In the genomic region with DNA sequence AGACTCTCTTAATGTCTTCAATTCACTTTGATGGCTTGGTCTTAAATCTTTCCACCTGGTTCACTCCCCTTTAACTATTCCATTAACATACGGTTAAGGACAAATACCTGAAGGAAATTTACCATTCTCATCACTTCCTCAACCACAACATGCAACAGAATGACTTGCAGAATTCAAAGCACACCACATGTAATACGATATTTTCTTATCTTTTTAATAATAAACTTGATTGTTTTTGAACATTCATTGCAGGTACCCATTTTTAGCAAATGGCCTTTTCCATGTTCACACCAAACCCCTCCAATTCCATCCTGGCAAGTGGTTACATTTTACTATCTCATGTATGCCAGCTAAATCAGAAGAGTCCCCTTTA, we compare ENCODE assay signal across 12 cellular contexts. TPM values are rescaled to one million over a fixed set of nuclear protein-coding genes. Genes with fewer than 3 reads are reported as not detected.
DNase-seq lines count a peak whose midpoint lies in the region; ATAC-seq, FAIRE-seq and TF ChIP-seq lines count a peak whose summit lies in the region.
"Not testable (repeated sequence)": the region's sequence is repeated elsewhere in the genome, so short reads cannot be mapped to it uniquely, and the experiment has no call there.
"Had no signal": no experiment of that assay in that cellular context is flagged by ENCODE, and none has a peak within 500 bp of the region (broad histone marks: within the 10 kb centered on the region; RNA-seq: fewer than 3 reads in every experiment).

No MANE protein-coding gene starts in this region.

- H3K56ac ChIP-seq in IMR-90 (ENCODE audit: extremely low read depth, insufficient read depth, low read length), result not testable (repeated sequence)

- TF ChIP-seq EP300 in K562 (IDR thresholded peaks at IDR 0.05; ENCODE audit: low read length), result not testable (repeated sequence)

- H2AK9ac ChIP-seq in IMR-90 (replicated peaks; ENCODE audit: low read depth, low read length, poor library complexity), result not testable (repeated sequence)

- H3K4me2 ChIP-seq in IMR-90 (ENCODE audit: low read depth, low read length); PC-9; K562 (ENCODE audit: insufficient read depth, low read length): not testable (repeated sequence)

- dilution Hi-C loops in IMR-90 (cut with HindIII; ENCODE audit: low sequenced_read_pairs, unreplicated experiment), result not testable (repeated sequence)

- not testable (repeated sequence) for H3K4ac ChIP-seq in IMR-90 (ENCODE audit: low read depth, low read length)

- not testable (repeated sequence) for H2BK120ac ChIP-seq in IMR-90 (ENCODE audit: low read depth, low read length)

- not testable (repeated sequence) for H3K27me3 ChIP-seq in IMR-90 (ENCODE audit: control insufficient read depth, insufficient read depth, low read length); PC-9 (ENCODE audit: insufficient read depth, low read depth); K562 (ENCODE audit: control insufficient read depth in 2 of 2, insufficient read depth in 2 of 2, low read length in 2 of 2); pancreas

- intact Hi-C loops in Calu3 (cut with micrococcal nuclease; ENCODE audit: unreplicated experiment); IMR-90 (cut with micrococcal nuclease); PC-9 (cut with micrococcal nuclease; ENCODE audit: unreplicated experiment); K562 (cut with micrococcal nuclease); pancreas (cut with DNase I): not testable (repeated sequence)

- TF ChIP-seq POLR2A in IMR-90 (IDR thresholded peaks at IDR 0.05; ENCODE audit: low read depth, low read length); K562 (conservative IDR thresholded peaks at IDR 0.05): not testable (repeated sequence)

- not testable (repeated sequence) for H3K23ac ChIP-seq in IMR-90 (ENCODE audit: low read depth, low read length)

- H4K5ac ChIP-seq in IMR-90 (ENCODE audit: low read depth, low read length), result not testable (repeated sequence)

- H4K91ac ChIP-seq in IMR-90 (ENCODE audit: insufficient read depth, low read depth, low read length), result not testable (repeated sequence)

- H3K4me3 Mint-ChIP-seq in Calu3 (ENCODE audit: low read depth, unreplicated experiment), result not testable (repeated sequence)

- CTCF ChIA-PET in Calu3 (lab: Charles Lee); IMR-90 (lab: Yijun Ruan, JAX); PC-9 (lab: Charles Lee); K562 (lab: Yijun Ruan, JAX; ENCODE audit: low intra/inter-chr PET ratio): not testable (repeated sequence)

- not testable (repeated sequence) for H3K9me3 ChIP-seq in IMR-90 (ENCODE audit: control insufficient read depth, insufficient read depth, low read length); PC-9 (ENCODE audit: insufficient read depth, low read depth); K562 (replicated peaks; ENCODE audit: control insufficient read depth, insufficient read depth, low read depth, low read length); pancreas

- not testable (repeated sequence) for H3K18ac ChIP-seq in IMR-90 (ENCODE audit: low read depth, low read length)

- not testable (repeated sequence) for H2BK20ac ChIP-seq in IMR-90 (ENCODE audit: low read depth, low read length)

- H2BK15ac ChIP-seq in IMR-90 (ENCODE audit: low read depth, low read length), result not testable (repeated sequence)

- in situ Hi-C loops in IMR-90 (cut with MboI; ENCODE audit: low sequenced_read_pairs), result loop anchor here (25.0 kb wide), 1 partner anchor 431 kb away; a partner anchor contains a TSS
- in situ Hi-C loops in K562 (cut with MboI), result not testable (repeated sequence)

- not testable (repeated sequence) for H3K9me1 ChIP-seq in IMR-90 (ENCODE audit: insufficient read depth, low read length); K562 (ENCODE audit: control insufficient read depth, insufficient read depth, low read length)

- not testable (repeated sequence) for H4K8ac ChIP-seq in IMR-90 (ENCODE audit: low read depth in 2 of 2, low read length in 2 of 2)

- H3K4me1 Mint-ChIP-seq in Calu3 (ENCODE audit: low read depth, unreplicated experiment), result peaks cover 39% of the 10 kb centered on the region

- H3K79me2 ChIP-seq in PC-9 (ENCODE audit: low read depth), result peaks cover 42% of the 10 kb centered on the region
- peaks cover 14% of the 10 kb centered on the region; the same call in 2 of the 3 replicates for H3K79me2 ChIP-seq in K562 (ENCODE audit: control insufficient read depth, insufficient read depth, low read length)

- not testable (repeated sequence) for H3K4me1 ChIP-seq in IMR-90 (ENCODE audit: control insufficient read depth, insufficient read depth, low read length)
- H3K4me1 ChIP-seq in PC-9 (replicated peaks; ENCODE audit: insufficient read depth), result peaks cover 71% of the 10 kb centered on the region
- H3K4me1 ChIP-seq in K562 (replicated peaks in 1 of 2; ENCODE audit: control insufficient read depth in 2 of 2, insufficient read depth in 2 of 2, low read length in 2 of 2), result peaks cover 5 to 28% of the 10 kb centered on the region in 2 experiments; a peak in 4 of 5 replicates
- peaks cover 0 to 10% (median 0%) of the 10 kb centered on the region in 3 donors for H3K4me1 ChIP-seq in pancreas

- H2BK5ac ChIP-seq in IMR-90 (ENCODE audit: low read depth, low read length, poor library complexity, severe bottlenecking), result not testable (repeated sequence)

- H3K27ac Mint-ChIP-seq in Calu3 (ENCODE audit: unreplicated experiment), result peak overlapping the region; percentile 94

- BruUV-seq in Calu3 (replicated peaks; lab: Mats Ljungman, UMichigan); IMR-90 (replicated peaks; lab: Mats Ljungman, UMichigan); PC-9 (replicated peaks; lab: Mats Ljungman, UMichigan); K562 (replicated peaks; lab: Mats Ljungman, UMichigan): not testable (repeated sequence)

- H3K36me3 Mint-ChIP-seq in Calu3 (ENCODE audit: insufficient read depth, unreplicated experiment), result peaks cover 18% of the 10 kb centered on the region

- DNase-seq in Calu3; IMR-90; PC-9; K562 (ENCODE audit: extremely low read depth in 1 of 4, low spot score in 3 of 4); pancreas: not testable (repeated sequence)
- peak; percentile 16 for DNase-seq in choroid plexus epithelial cell (ENCODE audit: low read depth)

- not testable (repeated sequence) for H2AFZ ChIP-seq in IMR-90 (replicated peaks; ENCODE audit: low read length, poor library complexity); PC-9; K562 (ENCODE audit: low read depth, low read length)

- H3K9ac ChIP-seq in IMR-90 (ENCODE audit: low read depth, low read length); K562 (ENCODE audit: insufficient read depth in 1 of 2, low read depth in 2 of 2, low read length in 2 of 2): not testable (repeated sequence)

- not testable (repeated sequence) for H3K9me3 Mint-ChIP-seq in Calu3 (ENCODE audit: low read depth, unreplicated experiment)

- not testable (repeated sequence) for FAIRE-seq in K562 (lab: Jason Lieb, UNC); pancreas (lab: Jason Lieb, UNC)

- peaks cover 28% of the 10 kb centered on the region for H3F3A ChIP-seq in PC-9 (ENCODE audit: insufficient read depth, low read depth)

- POLR2A ChIA-PET in IMR-90 (lab: Charles Lee; ENCODE audit: unreplicated experiment); PC-9 (lab: Charles Lee; ENCODE audit: unreplicated experiment); K562 (lab: Yijun Ruan, JAX): not testable (repeated sequence)

- H3K27me3 Mint-ChIP-seq in Calu3 (ENCODE audit: unreplicated experiment), result not testable (repeated sequence)

- H3K9me2 ChIP-seq in PC-9 (ENCODE audit: insufficient read depth), result not testable (repeated sequence)

- TF ChIP-seq CTCF in Calu3 (IDR thresholded peaks at IDR 0.05; ENCODE audit: unreplicated experiment); IMR-90 (conservative IDR thresholded peaks at IDR 0.05; ENCODE audit: low read depth, low read length); PC-9 (conservative IDR thresholded peaks at IDR 0.05); K562 (IDR thresholded peaks at IDR 0.05 in 2 of 3, conservative IDR thresholded peaks at IDR 0.05 in 1 of 3; ENCODE audit: insufficient read depth in 2 of 3, low read depth in 1 of 3, low read length in 3 of 3); choroid plexus epithelial cell (conservative IDR thresholded peaks at IDR 0.05; ENCODE audit: low read depth, low read length); pancreas (IDR thresholded peaks at IDR 0.05): not testable (repeated sequence)

- not testable (repeated sequence) for H2AK5ac ChIP-seq in IMR-90 (ENCODE audit: low read depth, low read length)

- H4K20me1 ChIP-seq in IMR-90 (ENCODE audit: insufficient read depth, low read length); PC-9 (ENCODE audit: insufficient read depth); K562 (replicated peaks; ENCODE audit: control insufficient read depth, insufficient read depth, low read length): not testable (repeated sequence)

- not testable (repeated sequence) for H3K4me3 ChIP-seq in IMR-90 (ENCODE audit: insufficient read depth, low read depth, low read length); PC-9; K562; choroid plexus epithelial cell (ENCODE audit: low read depth, low read length); pancreas

- ATAC-seq in IMR-90 (ENCODE audit: low read depth); K562: not testable (repeated sequence)
- ATAC-seq in pancreas, result peak in 3 of 4 donors; percentile 16 to 42 (median 28)

- H3K14ac ChIP-seq in IMR-90 (replicated peaks; ENCODE audit: low read depth, low read length), result not testable (repeated sequence)

- no CpG with 5 or more reads among the region's 2 CpGs for WGBS in IMR-90 (ENCODE audit: extremely low coverage in 2 of 2, insufficient read length in 1 of 2), 2 experiments
- 4% methylated on average over 2 of the region's 2 CpGs for WGBS in K562 (ENCODE audit: insufficient coverage, low coverage, missing lambda C conversion rate)
- 19 to 38% methylated on average over 2 of the region's 2 CpGs for WGBS in pancreas, 2 donors

- H3K36me3 ChIP-seq in IMR-90 (ENCODE audit: control insufficient read depth, insufficient read depth, low read length); PC-9 (ENCODE audit: low read depth); K562 (ENCODE audit: control insufficient read depth, insufficient read depth, low read length); pancreas: not testable (repeated sequence)

- not testable (repeated sequence) for H3K27ac ChIP-seq in IMR-90 (ENCODE audit: insufficient read depth, low read length); pancreas
- H3K27ac ChIP-seq in PC-9 (peak overlapping the region; percentile 91), K562 (ENCODE audit: extremely low read depth, low read depth, low read length) (peak overlapping the region; percentile 72; the same call in 1 of the 3 replicates)

- H3K79me1 ChIP-seq in IMR-90 (ENCODE audit: low read depth in 1 of 2, low read length in 2 of 2), result not testable (repeated sequence)

- TF ChIP-seq RAD21 in IMR-90 (IDR thresholded peaks at IDR 0.05; ENCODE audit: low read length); K562 (CRISPR knock-in tag; conservative IDR thresholded peaks at IDR 0.05 in 1 of 2, IDR thresholded peaks at IDR 0.05 in 1 of 2): not testable (repeated sequence)

RNA-seq across cellular contexts. Expression of a gene that starts 17.3 kb away (rescaled TPM):
- total RNA-seq in Calu3 (2022) (14.6 and 22.5 TPM in 2 replicates), IMR-90 (2012; rRNA removed) (not detected in 2 replicates), PC-9 (2021) (34.8 and 42.3 TPM in 2 replicates), K562 (2014; rRNA removed) (55.2 and 67.6 TPM in 2 replicates), K562 (2014; rRNA removed; fragmentation: Illumina TruSeq; extraction: Trizol) (16.8 and 18.7 TPM in 2 replicates), K562 (2015; rRNA removed; fragmentation: Illumina TruSeq; extraction: Trizol) (35.2 and 37.8 TPM in 2 replicates), K562 (2021) (49.5 and 50.6 TPM in 2 replicates), pancreas (10 to 100 TPM in 1 of 6 donors, 1 to 10 TPM in 5; 7.1 to 10.3 (median 8.8) TPM)
- polyA plus RNA-seq in IMR-90 (2012; rRNA removed) (0.06 and 0.07 TPM in 2 replicates), K562 (2011; rRNA removed) (54.3 and 76.9 TPM in 2 replicates), K562 (2014; fragmentation: Illumina TruSeq; extraction: Trizol) (18.4 and 35.6 TPM in 2 replicates), K562 (2014; fragmentation: Nextera tagmentation; extraction: Ambion mirVana) (1 to 10 TPM; 1.3 to 1.7 TPM), K562 (2014; rRNA removed) (42.0 and 46.5 TPM in 2 replicates), pancreas (10 to 100 TPM in 1 of 2 donors, 1 to 10 TPM in 1; 7.1 to 11.2 TPM)
- 0.07 TPM in 1 of 2 replicates, not detected in the other for polyA plus RNA-seq in IMR-90 (2012; cell fraction: cytosol; rRNA removed)
- not detected in 2 replicates for polyA plus RNA-seq in IMR-90 (2012; cell fraction: nucleus; rRNA removed; ENCODE audit: low replicate concordance)
- 114 and 182 TPM in 2 replicates for total RNA-seq in K562 (2011; cell fraction: chromatin; rRNA removed; ENCODE audit: low replicate concordance)
- total RNA-seq in K562 (2011; cell fraction: nucleolus; rRNA removed), result 129 and 134 TPM in 2 replicates
- total RNA-seq in K562 (2011; cell fraction: nucleoplasm; rRNA removed), result 113 and 123 TPM in 2 replicates
- polyA plus RNA-seq in K562 (2011; cell fraction: cytosol; rRNA removed), result 138 and 194 TPM in 2 replicates
- 125 and 205 TPM in 2 replicates for polyA plus RNA-seq in K562 (2011; cell fraction: nucleus; rRNA removed)
- polyA plus RNA-seq in K562 (2012), result 81.4 and 86.4 TPM in 2 replicates
- 44.8 and 55.6 TPM in 2 replicates for polyA minus RNA-seq in K562 (2011; rRNA and poly(A)+ RNA removed)
- polyA minus RNA-seq in K562 (2011; cell fraction: cytosol; rRNA and poly(A)+ RNA removed), result 94.8 and 130 TPM in 2 replicates
- 89.0 and 106 TPM in 2 replicates for polyA minus RNA-seq in K562 (2011; cell fraction: nucleus; rRNA and poly(A)+ RNA removed)
- total RNA-seq: G401 had no signal

RNA-seq across cellular contexts. Expression of a gene that starts 17.5 kb away (rescaled TPM):
- 22.8 and 26.0 TPM in 2 replicates for total RNA-seq in Calu3 (2022)
- total RNA-seq in IMR-90 (2012; rRNA removed), result not detected in 2 replicates
- polyA plus RNA-seq in IMR-90 (2012; rRNA removed), result not detected in 2 replicates
- polyA plus RNA-seq in IMR-90 (2012; cell fraction: cytosol; rRNA removed), result not detected in 2 replicates
- polyA plus RNA-seq in IMR-90 (2012; cell fraction: nucleus; rRNA removed; ENCODE audit: low replicate concordance), result 0.02 TPM in 1 of 2 replicates, not detected in the other
- 24.1 and 34.5 TPM in 2 replicates for total RNA-seq in PC-9 (2021)
- total RNA-seq in K562 (2011; cell fraction: chromatin; rRNA removed; ENCODE audit: low replicate concordance), result 118 and 124 TPM in 2 replicates
- total RNA-seq in K562 (2011; cell fraction: nucleolus; rRNA removed), result 77.7 and 87.2 TPM in 2 replicates
- total RNA-seq in K562 (2011; cell fraction: nucleoplasm; rRNA removed), result 81.8 and 110 TPM in 2 replicates
- total RNA-seq in K562 (2014; rRNA removed), result 12.1 and 12.9 TPM in 2 replicates
- total RNA-seq in K562 (2014; rRNA removed; fragmentation: Illumina TruSeq; extraction: Trizol), result 14.2 and 16.9 TPM in 2 replicates
- 14.8 and 16.8 TPM in 2 replicates for total RNA-seq in K562 (2015; rRNA removed; fragmentation: Illumina TruSeq; extraction: Trizol)
- 10.0 and 10.8 TPM in 2 replicates for total RNA-seq in K562 (2021)
- polyA plus RNA-seq in K562 (2011; rRNA removed), result 28.1 and 35.4 TPM in 2 replicates
- polyA plus RNA-seq in K562 (2011; cell fraction: cytosol; rRNA removed), result 13.0 and 26.1 TPM in 2 replicates
- 30.3 and 45.3 TPM in 2 replicates for polyA plus RNA-seq in K562 (2011; cell fraction: nucleus; rRNA removed)
- 13.2 and 18.9 TPM in 2 replicates for polyA plus RNA-seq in K562 (2012)
- 12.2 and 13.4 TPM in 2 replicates for polyA plus RNA-seq in K562 (2014; fragmentation: Illumina TruSeq; extraction: Trizol)
- 10 to 100 TPM in 1 of 2 experiments, 1 to 10 TPM in 1; 9.0 to 13.3 TPM for polyA plus RNA-seq in K562 (2014; fragmentation: Nextera tagmentation; extraction: Ambion mirVana)
- 14.9 and 16.9 TPM in 2 replicates for polyA plus RNA-seq in K562 (2014; rRNA removed)
- 61.6 and 72.6 TPM in 2 replicates for polyA minus RNA-seq in K562 (2011; rRNA and poly(A)+ RNA removed)
- 16.9 and 22.1 TPM in 2 replicates for polyA minus RNA-seq in K562 (2011; cell fraction: cytosol; rRNA and poly(A)+ RNA removed)
- polyA minus RNA-seq in K562 (2011; cell fraction: nucleus; rRNA and poly(A)+ RNA removed), result 75.1 and 126 TPM in 2 replicates
- total RNA-seq in pancreas, result 10 to 100 TPM; 12.3 to 26.5 (median 17.7) TPM
- 10 to 100 TPM in 1 of 2 donors, 1 to 10 TPM in 1; 9.0 to 10.9 TPM for polyA plus RNA-seq in pancreas

RNA-seq across cellular contexts. Expression of a gene that starts 35.5 kb away (rescaled TPM):
- 9.1 and 13.0 TPM in 2 replicates for total RNA-seq in Calu3 (2022)
- not detected in 2 replicates for total RNA-seq in IMR-90 (2012; rRNA removed)
- 1.4 and 1.6 TPM in 2 replicates for polyA plus RNA-seq in IMR-90 (2012; rRNA removed)
- 1.7 and 2.1 TPM in 2 replicates for polyA plus RNA-seq in IMR-90 (2012; cell fraction: cytosol; rRNA removed)
- polyA plus RNA-seq in IMR-90 (2012; cell fraction: nucleus; rRNA removed; ENCODE audit: low replicate concordance), result 1.0 and 2.4 TPM in 2 replicates
- not detected in 2 replicates for total RNA-seq in PC-9 (2021)
- not detected in 2 replicates for total RNA-seq in K562 (2011; cell fraction: chromatin; rRNA removed; ENCODE audit: low replicate concordance)
- not detected in 2 replicates for total RNA-seq in K562 (2011; cell fraction: nucleolus; rRNA removed)
- total RNA-seq in K562 (2011; cell fraction: nucleoplasm; rRNA removed), result not detected in 2 replicates
- not detected in 2 replicates for total RNA-seq in K562 (2014; rRNA removed)
- total RNA-seq in K562 (2014; rRNA removed; fragmentation: Illumina TruSeq; extraction: Trizol), result not detected in 2 replicates
- total RNA-seq in K562 (2015; rRNA removed; fragmentation: Illumina TruSeq; extraction: Trizol), result not detected in 2 replicates
- 1.7 and 1.8 TPM in 2 replicates for total RNA-seq in K562 (2021)
- 0.11 TPM in 1 of 2 replicates, not detected in the other for polyA plus RNA-seq in K562 (2011; rRNA removed)
- 0.51 and 0.55 TPM in 2 replicates for polyA plus RNA-seq in K562 (2011; cell fraction: cytosol; rRNA removed)
- 0.13 and 0.26 TPM in 2 replicates for polyA plus RNA-seq in K562 (2011; cell fraction: nucleus; rRNA removed)
- 0.21 and 0.33 TPM in 2 replicates for polyA plus RNA-seq in K562 (2012)
- not detected in 2 replicates for polyA plus RNA-seq in K562 (2014; fragmentation: Illumina TruSeq; extraction: Trizol)
- polyA plus RNA-seq in K562 (2014; fragmentation: Nextera tagmentation; extraction: Ambion mirVana), result not detected
- 0.23 TPM in 1 of 2 replicates, not detected in the other for polyA plus RNA-seq in K562 (2014; rRNA removed)
- polyA minus RNA-seq in K562 (2011; rRNA and poly(A)+ RNA removed), result not detected in 2 replicates
- polyA minus RNA-seq in K562 (2011; cell fraction: cytosol; rRNA and poly(A)+ RNA removed), result not detected in 2 replicates
- polyA minus RNA-seq in K562 (2011; cell fraction: nucleus; rRNA and poly(A)+ RNA removed), result not detected in 2 replicates
- 100 to 1,000 TPM; 125 to 408 (median 236) TPM for total RNA-seq in pancreas
- 100 to 1,000 TPM; 184 to 246 TPM for polyA plus RNA-seq in pancreas
- total RNA-seq: A673; CD4-positive, alpha-beta memory T cell; CD4-positive, CD25-positive, alpha-beta regulatory T cell; CD8-positive, alpha-beta memory T cell had no signal
- polyA plus RNA-seq: CD14-positive monocyte; CD4-positive, alpha-beta memory T cell; CD4-positive, CD25-positive, alpha-beta regulatory T cell; CD8-positive, alpha-beta memory T cell had no signal

Comparison
In these comparisons a context has a peak if more than half of its experiments do, and no peak if none do; other contexts are left out.
1. RNA of a gene that starts 17.5 kb away (total RNA-seq): 24.1 to 34.5 TPM in PC-9, 22.8 to 26.0 TPM in Calu3, 12.3 to 26.5 TPM in pancreas and 10.0 to 124 TPM in K562; not detected in IMR-90; every median in the first group is over 10 times any median in the second.